1 cellular context compared by ENCODE assay signal in the genomic region with DNA sequence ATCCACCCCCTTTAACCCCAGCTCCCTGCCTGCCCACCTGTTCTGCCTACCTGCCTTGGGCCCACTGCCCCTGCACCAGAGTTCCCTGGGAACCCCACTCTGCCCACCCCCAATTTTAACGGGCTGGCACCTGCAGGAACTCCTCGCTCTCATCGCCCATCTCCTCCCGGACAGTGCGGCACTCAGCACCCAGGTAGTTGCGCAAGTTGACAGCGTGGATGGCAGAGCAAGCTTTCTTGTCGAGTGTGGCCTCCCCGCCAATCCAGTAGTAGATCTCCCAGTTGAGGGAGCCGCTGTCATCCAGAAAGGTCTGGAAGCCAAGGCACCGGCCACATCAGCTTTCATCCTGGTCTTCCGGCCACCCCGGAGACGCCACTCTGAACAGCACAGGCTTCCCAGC.
TF ChIP-seq lines count a peak whose summit lies in the region.

No MANE protein-coding gene starts in this region.

TF ChIP-seq in HepG2, 621 proteins besides CTCF, POLR2A, EP300 and RAD21:
- no peak for TF ChIP-seq GLI4 (CRISPR knock-in tag; IDR thresholded peaks at IDR 0.05; ENCODE audit: borderline replicate concordance)
- peak; percentile 61 for TF ChIP-seq CEBPB (IDR thresholded peaks at IDR 0.05; ENCODE audit: borderline replicate concordance, low read depth, low read length)
